ENCODE assay signal across 1 cellular context in genomic region chr13:79197933-79198332, GRCh38.
A peak's percentile ranks its signal among the peaks of the same experiment; 100 is the strongest.
TF ChIP-seq lines count a peak whose summit lies in the region.

No MANE protein-coding gene starts in this region.

TF ChIP-seq in GM23338, 12 proteins besides CTCF, POLR2A, EP300 and RAD21 (continued from another document):
- no peak for TF ChIP-seq REST (IDR thresholded peaks at IDR 0.05; ENCODE audit: unreplicated experiment)
- TF ChIP-seq EZH2phosphoT487 (IDR thresholded peaks at IDR 0.05; ENCODE audit: unreplicated experiment): no peak
- no peak for TF ChIP-seq ETS1 (IDR thresholded peaks at IDR 0.05)
- no peak for TF ChIP-seq STAT1 (IDR thresholded peaks at IDR 0.05; ENCODE audit: unreplicated experiment)
- TF ChIP-seq POLR2AphosphoS5 (IDR thresholded peaks at IDR 0.05; ENCODE audit: low read depth): no peak
- no peak for TF ChIP-seq CREB1 (CRISPR knock-in tag; IDR thresholded peaks at IDR 0.05; ENCODE audit: low read depth)
- no peak for TF ChIP-seq EZH2 (IDR thresholded peaks at IDR 0.05; ENCODE audit: low read depth, unreplicated experiment)
- no peak for TF ChIP-seq JUNB (IDR thresholded peaks at IDR 0.05; ENCODE audit: unreplicated experiment)
- TF ChIP-seq ZNF462 (CRISPR knock-in tag; IDR thresholded peaks at IDR 0.05): peak; percentile 86
- TF ChIP-seq ZNF331 (CRISPR knock-in tag; IDR thresholded peaks at IDR 0.05; ENCODE audit: low read depth): no peak
- TF ChIP-seq ZNF114 (CRISPR knock-in tag; IDR thresholded peaks at IDR 0.05): 0 out of 2 replicates have a peak, but pooled peaks have one; percentile 16
